8 cellular contexts compared by ENCODE assay signal in the genomic region with DNA sequence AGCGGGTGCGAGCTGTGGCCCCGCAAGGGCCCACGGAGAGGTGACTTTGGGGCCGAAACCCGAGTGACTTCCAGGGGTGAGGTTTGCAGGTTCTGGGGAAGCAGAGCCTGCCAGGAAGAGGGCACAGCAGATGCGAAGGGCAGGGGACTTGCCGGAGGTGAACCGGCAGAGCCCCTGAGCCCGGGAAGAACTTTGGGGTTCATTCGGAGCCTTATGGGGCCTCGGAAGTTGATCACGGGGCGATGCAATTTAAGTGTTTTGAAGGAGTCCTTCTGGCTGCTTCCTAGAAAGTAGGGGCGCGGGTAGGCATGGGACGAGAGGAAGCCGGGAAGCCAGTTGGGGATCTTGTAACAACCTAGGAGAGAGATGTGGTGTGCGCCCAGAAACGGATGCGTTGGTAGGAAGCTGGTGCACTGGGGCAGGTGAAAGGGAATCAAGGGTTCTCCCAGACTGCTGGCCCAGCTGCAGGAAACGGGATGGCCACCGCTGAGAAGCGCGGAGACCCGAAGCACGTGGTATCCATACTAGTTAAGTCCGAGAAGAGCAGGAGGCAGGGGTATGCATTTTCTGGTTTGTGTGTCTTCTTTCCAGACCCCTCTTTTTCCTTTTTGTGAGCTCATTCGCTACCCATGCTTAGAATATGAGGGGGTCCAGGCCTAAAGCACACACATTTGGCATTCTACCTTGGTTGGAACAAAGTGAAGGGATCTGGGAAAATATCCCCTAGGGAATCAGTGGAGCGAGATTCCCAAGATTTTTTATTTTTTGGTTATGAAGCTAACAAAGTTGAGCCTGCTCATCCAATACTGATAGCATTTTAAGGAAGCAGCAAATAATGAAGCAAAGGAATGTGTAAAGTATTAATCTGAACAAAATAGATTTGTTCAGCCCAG. TPM values are rescaled to one million over a fixed set of nuclear protein-coding genes. Genes with fewer than 3 reads are reported as not detected.
DNase-seq lines count a peak whose midpoint lies in the region; ATAC-seq and TF ChIP-seq lines count a peak whose summit lies in the region.

No MANE protein-coding gene starts in this region.

- peak overlapping the region; percentile 89 to 98 (median 94) for H3K4me2 ChIP-seq in BLaER1 treated with 17β-estradiol and CSF1 and Interleukin-3, amounts not matched to agents 10 nM and 100 nM
- peak overlapping the region; percentile 84 for H3K4me2 ChIP-seq in OCI-LY7 (ENCODE audit: low read length)

- H3K4me1 ChIP-seq in BLaER1 treated with 17β-estradiol and CSF1 and Interleukin-3, amounts not matched to agents 10 nM and 100 nM = peaks cover 18 to 35% (median 30%) of the 10 kb centered on the region in 10 experiments
- H3K4me1 ChIP-seq in OCI-LY7 (ENCODE audit: insufficient read depth, low read length, poor library complexity, severe bottlenecking) (peaks cover 25% of the 10 kb centered on the region), adipocyte (ENCODE audit: control insufficient read depth, insufficient read depth, low read length) (peaks cover 15% of the 10 kb centered on the region), iPS DF 6.9 (ENCODE audit: control insufficient read depth, insufficient read depth, low read length) (no peaks in the 10 kb centered on the region; the same call in 1 of the 2 replicates)

- H3K9ac ChIP-seq in BLaER1 treated with 17β-estradiol and CSF1 and Interleukin-3, amounts not matched to agents 10 nM and 100 nM = peak overlapping the region; percentile 82 to 94 (median 89)
- peak overlapping the region; percentile 90 for H3K9ac ChIP-seq in adipocyte (ENCODE audit: low read length)

- H3K9me3 ChIP-seq in BLaER1 treated with 17β-estradiol and CSF1 and Interleukin-3, amounts not matched to agents 10 nM and 100 nM (replicated peaks in 1 of 11) = peaks cover 0 to 10% (median 6%) of the 10 kb centered on the region in 11 experiments; a peak in 14 of 22 replicates
- H3K9me3 ChIP-seq in OCI-LY7 (ENCODE audit: low read length) (no peaks in the 10 kb centered on the region), adipocyte (ENCODE audit: control insufficient read depth, low read length) (no peaks in the 10 kb centered on the region), iPS DF 6.9 (ENCODE audit: control insufficient read depth, insufficient read depth, low read length) (no peaks in the 10 kb centered on the region)

- intact Hi-C loops in OCI-LY7 (cut with micrococcal nuclease; ENCODE audit: unreplicated experiment) = loop anchor here (5.0 kb wide), 2 partner anchors 94 to 369 kb away; a partner anchor contains a TSS

- CTCF ChIA-PET in OCI-LY7 (lab: Charles Lee; ENCODE audit: unreplicated experiment) = interaction anchor here (0.5 to 0.7 kb wide), 2 partner anchors 15 to 89 kb away, joined by 3 read pairs; no protein-coding TSS in a partner anchor

- no CpG with 5 or more reads among the region's 30 CpGs for WGBS in iPS DF 6.9 (ENCODE audit: insufficient coverage, insufficient read length)

- no peaks in the 10 kb centered on the region for H3K9me2 ChIP-seq in OCI-LY7 (ENCODE audit: insufficient read depth, low read length)

- H3K36me3 ChIP-seq in BLaER1 treated with 17β-estradiol and CSF1 and Interleukin-3, amounts not matched to agents 10 nM and 100 nM = peaks cover 17 to 33% (median 29%) of the 10 kb centered on the region in 11 experiments
- peaks cover 21% of the 10 kb centered on the region for H3K36me3 ChIP-seq in OCI-LY7 (ENCODE audit: insufficient read depth, low read length)
- H3K36me3 ChIP-seq in adipocyte (ENCODE audit: control insufficient read depth, insufficient read depth, low read length, severe bottlenecking) = peaks cover 15% of the 10 kb centered on the region
- peaks cover 5% of the 10 kb centered on the region for H3K36me3 ChIP-seq in iPS DF 6.9 (ENCODE audit: control insufficient read depth, insufficient read depth, low read length)

- peaks cover 14% of the 10 kb centered on the region; the same call in 1 of the 2 replicates for H3K79me2 ChIP-seq in OCI-LY7 (ENCODE audit: insufficient read depth, low read depth, low read length)

- peak overlapping the region; percentile 77 to 98 (median 87) for H3K4me3 ChIP-seq in BLaER1 treated with 17β-estradiol and CSF1 and Interleukin-3, amounts not matched to agents 10 nM and 100 nM
- H3K4me3 ChIP-seq in OCI-LY7 (ENCODE audit: low read depth, low read length, poor library complexity, severe bottlenecking) (peak overlapping the region; percentile 79), adipocyte (ENCODE audit: low read length) (peak overlapping the region; percentile 99), iPS DF 6.9 (ENCODE audit: low read length) (peak overlapping the region; percentile 82), skin epidermis (peak overlapping the region; percentile 69 to 95 (median 89))

- peak overlapping the region; percentile 43; the same call in 1 of the 2 replicates for H2AFZ ChIP-seq in OCI-LY7 (ENCODE audit: low read length)

- H4K20me1 ChIP-seq in BLaER1 treated with 17β-estradiol and CSF1 and Interleukin-3, amounts not matched to agents 10 nM and 100 nM = no peaks in the 10 kb centered on the region; a peak in 1 of 22 replicates
- no peaks in the 10 kb centered on the region for H4K20me1 ChIP-seq in OCI-LY7 (ENCODE audit: insufficient read depth, low read length)

- no peak for TF ChIP-seq CTCF in OCI-LY7 (conservative IDR thresholded peaks at IDR 0.05; ENCODE audit: low read length)

- ATAC-seq in GM18873 (IDR thresholded peaks at IDR 0.05; ENCODE audit: low FRiP score, unreplicated experiment) (peak; percentile 6), HG03280 (IDR thresholded peaks at IDR 0.05; ENCODE audit: unreplicated experiment) (peak; percentile 16)

- POLR2A ChIA-PET in OCI-LY7 (lab: Charles Lee) = interaction anchor here (0.6 to 1.6 kb wide), 7 partner anchors 10 to 389 kb away, joined by 3 to 5 read pairs (median 3); no protein-coding TSS in a partner anchor

- no peaks in the 10 kb centered on the region for H3K27me3 ChIP-seq in BLaER1 treated with 17β-estradiol and CSF1 and Interleukin-3, amounts not matched to agents 10 nM and 100 nM
- H3K27me3 ChIP-seq in adipocyte (replicated peaks; ENCODE audit: control insufficient read depth, insufficient read depth, low read length) (no peaks in the 10 kb centered on the region), iPS DF 6.9 (ENCODE audit: control insufficient read depth, insufficient read depth, low read length) (no peaks in the 10 kb centered on the region)

- DNase-seq in OCI-LY7 (ENCODE audit: low spot score) (peak; percentile 40), adipocyte (ENCODE audit: low read depth) (peak; percentile 52), iPS DF 6.9 (ENCODE audit: low read depth, low spot score) (peak; percentile 22)
- DNase-seq in central memory CD4-positive, alpha-beta T cell = no peak

- H3K27ac ChIP-seq in BLaER1 treated with 17β-estradiol and CSF1 and Interleukin-3, amounts not matched to agents 10 nM and 100 nM = peak overlapping the region in 10 of 11 experiments; percentile 39 to 95 (median 90); a peak in 20 of 22 replicates
- peak overlapping the region; percentile 34 for H3K27ac ChIP-seq in OCI-LY7 (ENCODE audit: low read depth, low read length, poor library complexity, severe bottlenecking)
- H3K27ac ChIP-seq in iPS DF 6.9 (ENCODE audit: low read length) = no peak overlapping the region
- peak overlapping the region in 20 of 21 experiments; percentile 16 to 98 (median 82) for H3K27ac ChIP-seq in skin epidermis

- BruUV-seq in OCI-LY7 (replicated peaks; lab: Mats Ljungman, UMichigan) = no TSS peak

RNA-seq across cellular contexts. Expression of a gene that starts 0.8 kb away (rescaled TPM):
- 39.3 and 41.7 TPM in 2 replicates for total RNA-seq in OCI-LY7 (2014; rRNA removed; shearing (Covaris generic))
- total RNA-seq in OCI-LY7 (2022) = 29.9 and 31.2 TPM in 2 replicates

RNA-seq across cellular contexts. Expression of a gene that starts 38.6 kb away (rescaled TPM):
- total RNA-seq in OCI-LY7 (2014; rRNA removed; shearing (Covaris generic)) = 7.6 and 7.7 TPM in 2 replicates
- total RNA-seq in OCI-LY7 (2022) = 3.4 and 5.0 TPM in 2 replicates
